16 cellular contexts compared by ENCODE assay signal in the genomic region with DNA sequence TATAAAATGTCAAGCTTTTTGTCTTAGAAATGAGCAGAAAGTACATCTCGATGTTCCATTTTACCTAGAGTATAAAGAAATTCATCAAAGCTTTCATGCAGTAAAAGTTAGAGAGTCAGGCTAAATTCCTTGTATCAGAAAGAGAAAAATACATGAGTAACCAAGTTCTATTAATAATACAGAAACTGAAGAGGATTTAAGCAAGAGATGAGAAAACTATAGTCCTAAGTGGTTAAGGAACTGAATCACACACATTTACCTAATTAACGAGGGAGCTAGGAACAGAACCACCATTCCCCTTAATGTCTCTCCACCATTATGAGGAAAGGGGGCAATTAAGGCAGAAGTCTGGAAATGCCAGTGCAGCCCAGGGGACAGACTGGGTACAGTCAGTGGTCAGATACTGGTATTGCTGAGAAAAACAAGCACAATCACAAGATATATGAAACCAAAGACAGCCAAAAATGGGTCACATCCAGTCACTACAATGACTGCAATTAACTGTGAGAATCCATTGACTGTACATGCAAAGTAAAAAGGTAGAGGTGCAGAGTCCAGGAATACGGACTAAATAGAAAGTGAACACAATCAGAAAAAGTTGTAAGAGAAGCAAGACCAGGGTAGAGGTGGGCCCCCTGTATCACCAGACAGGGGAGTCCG. TPM values are rescaled to one million over a fixed set of nuclear protein-coding genes. Genes with fewer than 3 reads are reported as not detected.
DNase-seq lines count a peak whose midpoint lies in the region; ATAC-seq and TF ChIP-seq lines count a peak whose summit lies in the region.
"Had no signal": no experiment of that assay in that cellular context is flagged by ENCODE, and none has a peak within 500 bp of the region (broad histone marks: within the 10 kb centered on the region; RNA-seq: fewer than 3 reads in every experiment).

No MANE protein-coding gene starts in this region.

- peaks cover 9% of the 10 kb centered on the region for H3K36me3 Mint-ChIP-seq in activated naive CD8-positive, alpha-beta T cell
- peaks cover 1% of the 10 kb centered on the region for H3K36me3 Mint-ChIP-seq in activated naive CD8-positive, alpha-beta T cell treated with anti-CD3 and anti-CD28 coated beads for 36 hours

- intact Hi-C loops in breast epithelium (cut with DNase I; ENCODE audit: low total_unique reads) (no loop called here), ovary (cut with DNase I) (no loop called here)

- H3K27ac ChIP-seq in MM.1S (ENCODE audit: low read length) (peak overlapping the region; percentile 86), subcutaneous abdominal adipose tissue (ENCODE audit: low read depth, low read length) (peak overlapping the region; percentile 2), breast epithelium (no peak overlapping the region), ovary (no peak overlapping the region)
- H3K27ac ChIP-seq: SK-N-MC had no signal

- H4K20me1 ChIP-seq in MM.1S (ENCODE audit: insufficient read depth, low read length): no peaks in the 10 kb centered on the region

- H3K27me3 ChIP-seq in MM.1S (replicated peaks; ENCODE audit: insufficient read depth, low read length) (no peaks in the 10 kb centered on the region), endocrine pancreas (ENCODE audit: control insufficient read depth, insufficient read depth, low read length) (no peaks in the 10 kb centered on the region), subcutaneous abdominal adipose tissue (ENCODE audit: control insufficient read depth in 5 of 5, insufficient read depth in 4 of 5, low read length in 5 of 5) (no peaks in the 10 kb centered on the region), breast epithelium (no peaks in the 10 kb centered on the region), ovary (no peaks in the 10 kb centered on the region)

- H3K4me3 ChIP-seq in MM.1S (ENCODE audit: low read length) (peak overlapping the region; percentile 58), endocrine pancreas (ENCODE audit: control insufficient read depth, insufficient read depth, low read length) (peak overlapping the region; percentile 29), subcutaneous abdominal adipose tissue (ENCODE audit: low read depth in 1 of 5, low read length in 5 of 5) (no peak overlapping the region), breast epithelium (no peak overlapping the region), ovary (no peak overlapping the region)
- H3K4me3 ChIP-seq: SK-N-MC had no signal

- peaks cover 93% of the 10 kb centered on the region for H3K79me2 ChIP-seq in MM.1S (ENCODE audit: low read length)

- H3K4me1 ChIP-seq in MM.1S (ENCODE audit: low read length) (peaks cover 44% of the 10 kb centered on the region), endocrine pancreas (ENCODE audit: control insufficient read depth, insufficient read depth, low read length) (peaks cover 35% of the 10 kb centered on the region), subcutaneous abdominal adipose tissue (ENCODE audit: control insufficient read depth in 5 of 5, insufficient read depth in 5 of 5, low read length in 5 of 5) (peaks cover 0 to 53% (median 42%) of the 10 kb centered on the region in 5 donors), breast epithelium (peaks cover 0 to 5% of the 10 kb centered on the region in 2 donors), ovary (ENCODE audit: insufficient read depth) (peaks cover 12% of the 10 kb centered on the region)

- no peak for DNase-seq in activated naive CD8-positive, alpha-beta T cell treated with anti-CD3 and anti-CD28 coated beads for 36 hours
- DNase-seq in MM.1S: peak; percentile 37
- no peak for DNase-seq in breast epithelium (ENCODE audit: low spot score in 2 of 2)
- DNase-seq in ovary: no peak
- DNase-seq: activated naive CD4-positive, alpha-beta T cell treated with anti-CD3 and anti-CD28 coated beads for 36 hours; central memory CD4-positive, alpha-beta T cell; NCI-H187; NCI-H524; OCI-M1 had no signal

- no peak overlapping the region for H3K4me3 Mint-ChIP-seq in activated naive CD8-positive, alpha-beta T cell
- no peak overlapping the region for H3K4me3 Mint-ChIP-seq in activated naive CD8-positive, alpha-beta T cell treated with anti-CD3 and anti-CD28 coated beads for 36 hours
- H3K4me3 Mint-ChIP-seq: activated naive CD4-positive, alpha-beta T cell treated with anti-CD3 and anti-CD28 coated beads for 36 hours had no signal

- H3K4me1 Mint-ChIP-seq in activated naive CD8-positive, alpha-beta T cell (ENCODE audit: low read depth): peaks cover 58% of the 10 kb centered on the region
- H3K4me1 Mint-ChIP-seq in activated naive CD8-positive, alpha-beta T cell treated with anti-CD3 and anti-CD28 coated beads for 36 hours: peaks cover 37% of the 10 kb centered on the region

- TF ChIP-seq CTCF in MM.1S (IDR thresholded peaks at IDR 0.05; ENCODE audit: low read length): no peak
- TF ChIP-seq CTCF in breast epithelium (IDR thresholded peaks at IDR 0.05): no peak
- no peak for TF ChIP-seq CTCF in ovary (IDR thresholded peaks at IDR 0.05)

- H3K36me3 ChIP-seq in MM.1S (replicated peaks; ENCODE audit: insufficient read depth, low read length) (no peaks in the 10 kb centered on the region), endocrine pancreas (ENCODE audit: control insufficient read depth, insufficient read depth, low read length) (no peaks in the 10 kb centered on the region), subcutaneous abdominal adipose tissue (ENCODE audit: control insufficient read depth in 5 of 5, insufficient read depth in 5 of 5, low read length in 5 of 5) (no peaks in the 10 kb centered on the region), breast epithelium (no peaks in the 10 kb centered on the region), ovary (no peaks in the 10 kb centered on the region)

- ATAC-seq in HG03432 (IDR thresholded peaks at IDR 0.05; ENCODE audit: unreplicated experiment): no peak
- ATAC-seq: left lobe of liver had no signal

- H3K9me3 Mint-ChIP-seq in activated naive CD8-positive, alpha-beta T cell (ENCODE audit: low read depth): no peaks in the 10 kb centered on the region
- no peaks in the 10 kb centered on the region for H3K9me3 Mint-ChIP-seq in activated naive CD8-positive, alpha-beta T cell treated with anti-CD3 and anti-CD28 coated beads for 36 hours
- H3K9me3 Mint-ChIP-seq: activated naive CD4-positive, alpha-beta T cell treated with anti-CD3 and anti-CD28 coated beads for 36 hours had no signal

- 72 to 81% (median 75%) methylated on average over 4 of the region's 4 CpGs for WGBS in ovary, 3 donors

- no peaks in the 10 kb centered on the region for H3K27me3 Mint-ChIP-seq in activated naive CD8-positive, alpha-beta T cell
- H3K27me3 Mint-ChIP-seq in activated naive CD8-positive, alpha-beta T cell treated with anti-CD3 and anti-CD28 coated beads for 36 hours: no peaks in the 10 kb centered on the region
- H3K27me3 Mint-ChIP-seq: progenitor cell of endocrine pancreas had no signal

- TF ChIP-seq EP300 in ovary (IDR thresholded peaks at IDR 0.05): no peak

- H2AFZ ChIP-seq in MM.1S (ENCODE audit: low read length): no peak overlapping the region; the same call in 1 of the 2 replicates

- peak overlapping the region; percentile 99 for H3K4me2 ChIP-seq in MM.1S (ENCODE audit: low read depth, low read length)

- H3K9me3 ChIP-seq in MM.1S (replicated peaks; ENCODE audit: insufficient read depth, low read length): no peaks in the 10 kb centered on the region
- no peaks in the 10 kb centered on the region for H3K9me3 ChIP-seq in endocrine pancreas (ENCODE audit: control insufficient read depth, low read length)
- H3K9me3 ChIP-seq in subcutaneous abdominal adipose tissue (ENCODE audit: control insufficient read depth in 5 of 5, low read length in 5 of 5): no peaks in the 10 kb centered on the region
- no peaks in the 10 kb centered on the region for H3K9me3 ChIP-seq in breast epithelium
- H3K9me3 ChIP-seq in ovary: no peaks in the 10 kb centered on the region

- TF ChIP-seq POLR2A in breast epithelium (IDR thresholded peaks at IDR 0.05) (no peak), ovary (IDR thresholded peaks at IDR 0.05) (no peak)

- no peaks in the 10 kb centered on the region for H3K9me2 ChIP-seq in MM.1S (replicated peaks; ENCODE audit: insufficient read depth, low read length)

- H3K9ac ChIP-seq in MM.1S (ENCODE audit: low read length): peak overlapping the region; percentile 54
- no peak overlapping the region for H3K9ac ChIP-seq in endocrine pancreas (ENCODE audit: control insufficient read depth, insufficient read depth, low read length)
- no peak overlapping the region for H3K9ac ChIP-seq in subcutaneous abdominal adipose tissue (ENCODE audit: low read length in 5 of 5)

- H3K27ac Mint-ChIP-seq in activated naive CD8-positive, alpha-beta T cell: peak overlapping the region; percentile 3
- no peak overlapping the region for H3K27ac Mint-ChIP-seq in activated naive CD8-positive, alpha-beta T cell treated with anti-CD3 and anti-CD28 coated beads for 36 hours
- H3K27ac Mint-ChIP-seq: activated naive CD4-positive, alpha-beta T cell treated with anti-CD3 and anti-CD28 coated beads for 36 hours; progenitor cell of endocrine pancreas had no signal

- H3F3A ChIP-seq in MM.1S (ENCODE audit: insufficient read depth, low read length): peaks cover 28% of the 10 kb centered on the region

RNA-seq across cellular contexts. Expression of gene MAP4K3, which starts 23.9 kb away (rescaled TPM):
- 1 to 10 TPM; 6.4 to 6.7 TPM for total RNA-seq in activated naive CD8-positive, alpha-beta T cell treated with anti-CD3 and anti-CD28 coated beads for 36 hours
- 100 to 1,000 TPM in 1 of 3 donors, 10 to 100 TPM in 2; 56.2 to 101 (median 69.8) TPM for total RNA-seq in breast epithelium
- 10 to 100 TPM; 42.0 to 96.4 (median 55.0) TPM for total RNA-seq in ovary
- 10 to 100 TPM; 20.6 to 25.4 TPM for polyA plus RNA-seq in ovary

Comparison
In these comparisons a context has a peak if more than half of its experiments do, and no peak if none do; other contexts are left out.
1. H3K27ac ChIP-seq: peak in MM.1S (single experiment) and subcutaneous abdominal adipose tissue (single experiment); none in breast epithelium (0 of 2) and ovary (0 of 2).
2. H3K4me3 ChIP-seq: peak in MM.1S (single experiment) and endocrine pancreas (single experiment); none in subcutaneous abdominal adipose tissue (0 of 5), breast epithelium (0 of 3) and ovary (single experiment).
3. RNA of gene MAP4K3, which starts 23.9 kb away (total RNA-seq): 56.2 to 101 TPM in breast epithelium and 42.0 to 96.4 TPM in ovary; 6.4 to 6.7 TPM in activated naive CD8-positive, alpha-beta T cell treated with anti-CD3 and anti-CD28 coated beads for 36 hours; every median in the first group is over 4 times any median in the second.